ENCODE assay signal across 2 cellular contexts in the genomic region with DNA sequence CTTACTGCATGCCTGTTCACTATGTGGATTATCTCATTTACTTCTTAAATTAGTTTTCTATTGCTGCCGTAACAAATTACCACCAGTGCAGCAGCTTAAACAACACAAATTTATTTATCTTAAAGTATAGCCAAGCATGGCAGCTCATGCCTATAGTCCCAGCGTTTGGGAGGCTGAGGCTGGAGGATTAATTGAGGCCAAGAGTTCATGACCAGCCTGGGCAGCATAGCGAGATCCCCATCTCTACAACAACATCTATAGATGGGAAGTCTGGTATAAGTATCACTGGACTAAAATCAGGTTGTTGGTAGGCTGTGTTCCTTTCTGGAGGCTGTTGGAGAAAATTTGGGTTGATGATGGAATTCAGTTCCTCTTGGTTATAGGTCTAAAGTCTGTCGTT.
TF ChIP-seq lines count a peak whose summit lies in the region.

No MANE protein-coding gene starts in this region.

TF ChIP-seq in K562, 482 proteins besides CTCF, POLR2A, EP300 and RAD21:
- TF ChIP-seq, protein P1, sequence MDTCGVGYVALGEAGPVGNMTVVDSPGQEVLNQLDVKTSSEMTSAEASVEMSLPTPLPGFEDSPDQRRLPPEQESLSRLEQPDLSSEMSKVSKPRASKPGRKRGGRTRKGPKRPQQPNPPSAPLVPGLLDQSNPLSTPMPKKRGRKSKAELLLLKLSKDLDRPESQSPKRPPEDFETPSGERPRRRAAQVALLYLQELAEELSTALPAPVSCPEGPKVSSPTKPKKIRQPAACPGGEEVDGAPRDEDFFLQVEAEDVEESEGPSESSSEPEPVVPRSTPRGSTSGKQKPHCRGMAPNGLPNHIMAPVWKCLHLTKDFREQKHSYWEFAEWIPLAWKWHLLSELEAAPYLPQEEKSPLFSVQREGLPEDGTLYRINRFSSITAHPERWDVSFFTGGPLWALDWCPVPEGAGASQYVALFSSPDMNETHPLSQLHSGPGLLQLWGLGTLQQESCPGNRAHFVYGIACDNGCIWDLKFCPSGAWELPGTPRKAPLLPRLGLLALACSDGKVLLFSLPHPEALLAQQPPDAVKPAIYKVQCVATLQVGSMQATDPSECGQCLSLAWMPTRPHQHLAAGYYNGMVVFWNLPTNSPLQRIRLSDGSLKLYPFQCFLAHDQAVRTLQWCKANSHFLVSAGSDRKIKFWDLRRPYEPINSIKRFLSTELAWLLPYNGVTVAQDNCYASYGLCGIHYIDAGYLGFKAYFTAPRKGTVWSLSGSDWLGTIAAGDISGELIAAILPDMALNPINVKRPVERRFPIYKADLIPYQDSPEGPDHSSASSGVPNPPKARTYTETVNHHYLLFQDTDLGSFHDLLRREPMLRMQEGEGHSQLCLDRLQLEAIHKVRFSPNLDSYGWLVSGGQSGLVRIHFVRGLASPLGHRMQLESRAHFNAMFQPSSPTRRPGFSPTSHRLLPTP (IDR thresholded peaks at IDR 0.05; ENCODE audit: borderline replicate concordance, extremely low read depth, insufficient read length), result no peak
- peak; percentile 29; the same call in 1 of the 2 replicates for TF ChIP-seq ZNF121 (CRISPR knock-in tag; conservative IDR thresholded peaks at IDR 0.05)
TF ChIP-seq in K562: peak in this region for 1.

TF ChIP-seq in liver, 16 proteins besides CTCF, POLR2A, EP300 and RAD21:
- TF ChIP-seq, protein P2, sequence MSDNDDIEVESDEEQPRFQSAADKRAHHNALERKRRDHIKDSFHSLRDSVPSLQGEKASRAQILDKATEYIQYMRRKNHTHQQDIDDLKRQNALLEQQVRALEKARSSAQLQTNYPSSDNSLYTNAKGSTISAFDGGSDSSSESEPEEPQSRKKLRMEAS (IDR thresholded peaks at IDR 0.05), result no peak
- TF ChIP-seq GABPA (IDR thresholded peaks at IDR 0.05 in 1 of 2, conservative IDR thresholded peaks at IDR 0.05 in 1 of 2) (no peak), RXRA (IDR thresholded peaks at IDR 0.05) (no peak), HNF4A (conservative IDR thresholded peaks at IDR 0.05) (no peak)
